ENCODE assay signal across 13 cellular contexts in the genomic region with DNA sequence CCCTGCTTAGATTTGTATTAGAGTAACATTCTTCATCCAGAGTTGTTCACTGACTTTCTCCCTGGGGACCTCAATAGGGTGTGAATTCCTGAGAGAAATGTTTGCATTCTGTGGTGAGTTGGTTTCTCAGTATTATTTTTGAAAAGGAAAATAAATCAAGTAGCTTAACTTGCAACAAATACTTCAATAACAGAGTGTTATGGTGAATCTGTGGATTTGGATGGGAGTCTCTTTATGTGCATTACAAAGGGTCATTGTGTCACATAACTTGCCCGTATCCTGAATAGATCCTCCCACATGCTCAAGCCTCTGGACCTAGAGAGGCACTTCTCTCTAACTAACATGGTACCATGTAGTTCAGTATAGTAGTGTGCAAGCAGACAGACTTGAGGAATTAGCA.
A peak's percentile ranks its signal among the peaks of the same experiment; 100 is the strongest.
DNase-seq lines count a peak whose midpoint lies in the region; ATAC-seq and TF ChIP-seq lines count a peak whose summit lies in the region.
"Had no signal": no experiment of that assay in that cellular context is flagged by ENCODE, and none has a peak within 500 bp of the region (broad histone marks: within the 10 kb centered on the region; RNA-seq: fewer than 3 reads in every experiment).

No MANE protein-coding gene starts in this region.

- TF ChIP-seq CTCF in GM23338 (conservative IDR thresholded peaks at IDR 0.05; ENCODE audit: low read depth in 2 of 2) (no peak), fibroblast of the aortic adventitia (IDR thresholded peaks at IDR 0.05; ENCODE audit: insufficient read depth, low read length) (no peak), smooth muscle cell (IDR thresholded peaks at IDR 0.05; ENCODE audit: borderline replicate concordance, insufficient read depth, poor library complexity, severe bottlenecking) (no peak)

- WGBS in smooth muscle cell (ENCODE audit: low lambda C conversion rate) = 47% methylated on average over 1 of the region's 1 CpG

- H3K36me3 Mint-ChIP-seq in GM23338 (ENCODE audit: low read depth) = no peaks in the 10 kb centered on the region
- H3K36me3 Mint-ChIP-seq in activated T-cell treated with anti-CD3 and anti-CD28 coated beads, Interleukin-2, amount 50 U/mL, for 24 hours (ENCODE audit: low read depth) = no peaks in the 10 kb centered on the region
- H3K36me3 Mint-ChIP-seq: memory B cell had no signal

- H3K36me3 ChIP-seq in GM23338 (ENCODE audit: insufficient read depth) (no peaks in the 10 kb centered on the region), smooth muscle cell (ENCODE audit: low read depth) (no peaks in the 10 kb centered on the region)
- H3K36me3 ChIP-seq: WERI-Rb-1 had no signal

- peaks cover 16% of the 10 kb centered on the region; the same call in 1 of the 2 replicates for H3K4me1 ChIP-seq in GM23338 (ENCODE audit: insufficient read depth)
- peaks cover 74% of the 10 kb centered on the region for H3K4me1 ChIP-seq in smooth muscle cell (ENCODE audit: low read depth)

- H3K9me3 Mint-ChIP-seq in GM23338 = no peaks in the 10 kb centered on the region
- H3K9me3 Mint-ChIP-seq in activated T-cell treated with anti-CD3 and anti-CD28 coated beads, Interleukin-2, amount 50 U/mL, for 24 hours = no peaks in the 10 kb centered on the region
- H3K9me3 Mint-ChIP-seq: memory B cell had no signal

- H3K9me3 ChIP-seq in smooth muscle cell (replicated peaks; ENCODE audit: low read depth) = no peaks in the 10 kb centered on the region

- H4K20me1 ChIP-seq in GM23338 (replicated peaks; ENCODE audit: insufficient read depth) (no peaks in the 10 kb centered on the region), smooth muscle cell (ENCODE audit: low read depth) (peaks cover 66% of the 10 kb centered on the region)

- peaks cover 2% of the 10 kb centered on the region for H3K27me3 Mint-ChIP-seq in GM23338 (ENCODE audit: insufficient read depth, low read depth, poor library complexity)
- H3K27me3 Mint-ChIP-seq in activated T-cell treated with anti-CD3 and anti-CD28 coated beads, Interleukin-2, amount 50 U/mL, for 24 hours = no peaks in the 10 kb centered on the region
- H3K27me3 Mint-ChIP-seq: memory B cell had no signal

- no peak overlapping the region for H3K9ac ChIP-seq in smooth muscle cell (ENCODE audit: low read depth)

- H3K4me3 ChIP-seq in GM23338 = no peak overlapping the region
- no peak overlapping the region for H3K4me3 ChIP-seq in fibroblast of the aortic adventitia (ENCODE audit: low read depth, low read length)
- no peak overlapping the region for H3K4me3 ChIP-seq in smooth muscle cell

- H2AFZ ChIP-seq in GM23338 (no peak overlapping the region), smooth muscle cell (ENCODE audit: low read depth) (no peak overlapping the region)

- no peak overlapping the region for H3K27ac Mint-ChIP-seq in GM23338
- no peak overlapping the region for H3K27ac Mint-ChIP-seq in activated T-cell treated with anti-CD3 and anti-CD28 coated beads, Interleukin-2, amount 50 U/mL, for 24 hours
- H3K27ac Mint-ChIP-seq: memory B cell had no signal

- H3K27ac ChIP-seq in GM23338 (ENCODE audit: low read depth) (no peak overlapping the region), smooth muscle cell (ENCODE audit: low read depth) (peak overlapping the region; percentile 79)
- H3K27ac ChIP-seq: WERI-Rb-1 had no signal

- H3K4me3 Mint-ChIP-seq in GM23338 = no peak overlapping the region
- no peak overlapping the region for H3K4me3 Mint-ChIP-seq in activated T-cell treated with anti-CD3 and anti-CD28 coated beads, Interleukin-2, amount 50 U/mL, for 24 hours
- H3K4me3 Mint-ChIP-seq: memory B cell had no signal

- peak; percentile 88 for ATAC-seq in GM23338

- H3K79me2 ChIP-seq in GM23338 (replicated peaks; ENCODE audit: insufficient read depth) (peaks cover 15% of the 10 kb centered on the region; the same call in 1 of the 2 replicates), smooth muscle cell (ENCODE audit: low read depth) (peaks cover 68% of the 10 kb centered on the region)

- H3K27me3 ChIP-seq in GM23338 (ENCODE audit: insufficient read depth) (no peaks in the 10 kb centered on the region), smooth muscle cell (ENCODE audit: low read depth) (no peaks in the 10 kb centered on the region)

- peaks cover 35% of the 10 kb centered on the region for H3K4me1 Mint-ChIP-seq in GM23338
- H3K4me1 Mint-ChIP-seq in activated T-cell treated with anti-CD3 and anti-CD28 coated beads, Interleukin-2, amount 50 U/mL, for 24 hours (ENCODE audit: low read depth) = peaks cover 10% of the 10 kb centered on the region

- peak overlapping the region; percentile 48; the same call in 1 of the 2 replicates for H3K4me2 ChIP-seq in GM23338
- H3K4me2 ChIP-seq in smooth muscle cell = peak overlapping the region; percentile 75

- no peaks in the 10 kb centered on the region for H3K9me2 ChIP-seq in GM23338 (ENCODE audit: insufficient read depth)

- H3F3A ChIP-seq in GM23338 (replicated peaks; ENCODE audit: low read depth) = no peaks in the 10 kb centered on the region
- peaks cover 37% of the 10 kb centered on the region for H3F3A ChIP-seq in smooth muscle cell (ENCODE audit: low read depth)

- DNase-seq in GM23338 (ENCODE audit: low spot score) (peak; percentile 48), amniotic epithelial cell (ENCODE audit: low read depth) (peak; percentile 68), fibroblast of the aortic adventitia (ENCODE audit: low read depth) (peak; percentile 63), smooth muscle cell (lab: John Stamatoyannopoulos, UW; ENCODE audit: unreplicated experiment) (no peak), NCI-H748 (lab: John Stamatoyannopoulos, UW; ENCODE audit: unreplicated experiment) (no peak), cerebellum (ENCODE audit: low spot score) (no peak)
- DNase-seq in activated T-cell treated with anti-CD3 and anti-CD28 coated beads, Interleukin-2, amount 50 U/mL, for 24 hours = no peak
- DNase-seq: activated gamma-delta T cell treated with Interleukin-2 at 50 U/mL for 16 hours, NCI-H1417, NCI-H226, occipital lobe, WERI-Rb-1 had no signal

TF ChIP-seq in GM23338, 12 proteins besides CTCF, POLR2A, EP300 and RAD21 (continues in another document):
- no peak for TF ChIP-seq ZNF114 (CRISPR knock-in tag; IDR thresholded peaks at IDR 0.05)
- TF ChIP-seq CREB1 (CRISPR knock-in tag; IDR thresholded peaks at IDR 0.05; ENCODE audit: low read depth) = no peak
- TF ChIP-seq, protein P1, sequence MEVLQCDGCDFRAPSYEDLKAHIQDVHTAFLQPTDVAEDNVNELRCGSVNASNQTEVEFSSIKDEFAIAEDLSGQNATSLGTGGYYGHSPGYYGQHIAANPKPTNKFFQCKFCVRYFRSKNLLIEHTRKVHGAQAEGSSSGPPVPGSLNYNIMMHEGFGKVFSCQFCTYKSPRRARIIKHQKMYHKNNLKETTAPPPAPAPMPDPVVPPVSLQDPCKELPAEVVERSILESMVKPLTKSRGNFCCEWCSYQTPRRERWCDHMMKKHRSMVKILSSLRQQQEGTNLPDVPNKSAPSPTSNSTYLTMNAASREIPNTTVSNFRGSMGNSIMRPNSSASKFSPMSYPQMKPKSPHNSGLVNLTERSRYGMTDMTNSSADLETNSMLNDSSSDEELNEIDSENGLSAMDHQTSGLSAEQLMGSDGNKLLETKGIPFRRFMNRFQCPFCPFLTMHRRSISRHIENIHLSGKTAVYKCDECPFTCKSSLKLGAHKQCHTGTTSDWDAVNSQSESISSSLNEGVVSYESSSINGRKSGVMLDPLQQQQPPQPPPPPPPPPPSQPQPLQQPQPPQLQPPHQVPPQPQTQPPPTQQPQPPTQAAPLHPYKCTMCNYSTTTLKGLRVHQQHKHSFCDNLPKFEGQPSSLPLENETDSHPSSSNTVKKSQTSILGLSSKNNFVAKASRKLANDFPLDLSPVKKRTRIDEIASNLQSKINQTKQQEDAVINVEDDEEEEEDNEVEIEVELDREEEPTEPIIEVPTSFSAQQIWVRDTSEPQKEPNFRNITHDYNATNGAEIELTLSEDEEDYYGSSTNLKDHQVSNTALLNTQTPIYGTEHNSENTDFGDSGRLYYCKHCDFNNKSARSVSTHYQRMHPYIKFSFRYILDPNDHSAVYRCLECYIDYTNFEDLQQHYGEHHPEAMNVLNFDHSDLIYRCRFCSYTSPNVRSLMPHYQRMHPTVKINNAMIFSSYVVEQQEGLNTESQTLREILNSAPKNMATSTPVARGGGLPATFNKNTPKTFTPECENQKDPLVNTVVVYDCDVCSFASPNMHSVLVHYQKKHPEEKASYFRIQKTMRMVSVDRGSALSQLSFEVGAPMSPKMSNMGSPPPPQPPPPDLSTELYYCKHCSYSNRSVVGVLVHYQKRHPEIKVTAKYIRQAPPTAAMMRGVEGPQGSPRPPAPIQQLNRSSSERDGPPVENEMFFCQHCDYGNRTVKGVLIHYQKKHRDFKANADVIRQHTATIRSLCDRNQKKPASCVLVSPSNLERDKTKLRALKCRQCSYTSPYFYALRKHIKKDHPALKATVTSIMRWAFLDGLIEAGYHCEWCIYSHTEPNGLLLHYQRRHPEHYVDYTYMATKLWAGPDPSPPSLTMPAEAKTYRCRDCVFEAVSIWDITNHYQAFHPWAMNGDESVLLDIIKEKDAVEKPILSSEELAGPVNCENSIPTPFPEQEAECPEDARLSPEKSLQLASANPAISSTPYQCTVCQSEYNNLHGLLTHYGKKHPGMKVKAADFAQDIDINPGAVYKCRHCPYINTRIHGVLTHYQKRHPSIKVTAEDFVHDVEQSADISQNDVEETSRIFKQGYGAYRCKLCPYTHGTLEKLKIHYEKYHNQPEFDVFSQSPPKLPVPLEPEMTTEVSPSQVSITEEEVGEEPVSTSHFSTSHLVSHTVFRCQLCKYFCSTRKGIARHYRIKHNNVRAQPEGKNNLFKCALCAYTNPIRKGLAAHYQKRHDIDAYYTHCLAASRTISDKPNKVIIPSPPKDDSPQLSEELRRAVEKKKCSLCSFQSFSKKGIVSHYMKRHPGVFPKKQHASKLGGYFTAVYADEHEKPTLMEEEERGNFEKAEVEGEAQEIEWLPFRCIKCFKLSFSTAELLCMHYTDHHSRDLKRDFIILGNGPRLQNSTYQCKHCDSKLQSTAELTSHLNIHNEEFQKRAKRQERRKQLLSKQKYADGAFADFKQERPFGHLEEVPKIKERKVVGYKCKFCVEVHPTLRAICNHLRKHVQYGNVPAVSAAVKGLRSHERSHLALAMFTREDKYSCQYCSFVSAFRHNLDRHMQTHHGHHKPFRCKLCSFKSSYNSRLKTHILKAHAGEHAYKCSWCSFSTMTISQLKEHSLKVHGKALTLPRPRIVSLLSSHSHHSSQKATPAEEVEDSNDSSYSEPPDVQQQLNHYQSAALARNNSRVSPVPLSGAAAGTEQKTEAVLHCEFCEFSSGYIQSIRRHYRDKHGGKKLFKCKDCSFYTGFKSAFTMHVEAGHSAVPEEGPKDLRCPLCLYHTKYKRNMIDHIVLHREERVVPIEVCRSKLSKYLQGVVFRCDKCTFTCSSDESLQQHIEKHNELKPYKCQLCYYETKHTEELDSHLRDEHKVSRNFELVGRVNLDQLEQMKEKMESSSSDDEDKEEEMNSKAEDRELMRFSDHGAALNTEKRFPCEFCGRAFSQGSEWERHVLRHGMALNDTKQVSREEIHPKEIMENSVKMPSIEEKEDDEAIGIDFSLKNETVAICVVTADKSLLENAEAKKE (CRISPR knock-in tag; IDR thresholded peaks at IDR 0.05) = no peak
- TF ChIP-seq POLR2AphosphoS5 (IDR thresholded peaks at IDR 0.05; ENCODE audit: low read depth) = no peak
- TF ChIP-seq EZH2 (IDR thresholded peaks at IDR 0.05; ENCODE audit: low read depth, unreplicated experiment) = no peak
- TF ChIP-seq STAT1 (IDR thresholded peaks at IDR 0.05; ENCODE audit: unreplicated experiment) = no peak

Comparison
In these comparisons a context has a peak if more than half of its experiments do, and no peak if none do; other contexts are left out.
1. DNase-seq: peak in GM23338 (single experiment), amniotic epithelial cell (single experiment) and fibroblast of the aortic adventitia (single experiment); none in smooth muscle cell (single experiment), activated T-cell treated with anti-CD3 and anti-CD28 coated beads, Interleukin-2, amount 50 U/mL, for 24 hours (single experiment), NCI-H748 (single experiment) and cerebellum (single experiment).